8 cellular contexts compared by ENCODE assay signal in the genomic region with DNA sequence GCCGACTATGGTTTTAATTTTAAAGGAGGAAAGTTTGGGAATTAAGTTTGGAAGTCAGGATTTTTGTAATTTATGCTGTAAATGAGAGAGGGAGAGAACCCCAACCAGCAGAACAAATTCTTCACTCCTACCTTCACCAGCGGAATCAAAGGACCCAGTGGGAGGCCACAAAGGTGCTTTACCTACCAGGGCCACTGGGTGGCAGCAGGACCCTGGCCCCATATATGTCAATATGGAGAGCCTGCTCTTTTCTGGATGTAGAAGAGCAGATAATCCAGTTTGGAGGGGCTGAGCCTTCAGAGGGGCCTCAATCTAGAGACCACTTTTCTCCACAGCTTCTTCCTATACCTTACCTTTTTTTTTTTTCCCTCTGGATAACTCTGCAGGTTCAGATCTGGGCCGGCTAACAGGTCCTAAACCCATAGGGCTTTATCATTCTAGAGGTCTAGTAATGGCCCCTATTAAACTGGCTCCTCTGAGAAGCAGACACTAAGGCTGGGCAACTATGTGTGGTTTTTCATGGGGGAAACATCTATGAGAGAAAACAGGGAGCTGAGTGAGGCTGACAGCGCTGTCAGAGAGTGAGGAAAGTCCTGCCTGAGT. TPM values are rescaled to one million over a fixed set of nuclear protein-coding genes. Genes with fewer than 3 reads are reported as not detected.
DNase-seq lines count a peak whose midpoint lies in the region; ATAC-seq, FAIRE-seq and TF ChIP-seq lines count a peak whose summit lies in the region.

No MANE protein-coding gene starts in this region.

- ATAC-seq in GM19397 (IDR thresholded peaks at IDR 0.05; ENCODE audit: unreplicated experiment) (peak; percentile 46), HG03469 (IDR thresholded peaks at IDR 0.05; ENCODE audit: unreplicated experiment) (no peak)

- no peaks in the 10 kb centered on the region for H3K4me1 ChIP-seq in BE2C
- no peaks in the 10 kb centered on the region for H3K4me1 ChIP-seq in kidney (ENCODE audit: control insufficient read depth in 1 of 2, insufficient read depth in 1 of 2, low read depth in 1 of 2, low read length in 2 of 2)

- in situ Hi-C loops in brain microvascular endothelial cell (cut with HindIII; ENCODE audit: low pct_ligation_motif_present, low sequenced_read_pairs): loop anchor here (25.0 kb wide), 2 partner anchors 99 to 174 kb away; partner anchors contain the start of gene SEC31B

- H3K36me3 ChIP-seq in BE2C: no peaks in the 10 kb centered on the region
- no peaks in the 10 kb centered on the region for H3K36me3 ChIP-seq in brain microvascular endothelial cell (replicated peaks)
- H3K36me3 ChIP-seq in kidney (ENCODE audit: control insufficient read depth in 1 of 2, insufficient read depth in 2 of 2, low read length in 2 of 2): no peaks in the 10 kb centered on the region

- H3K4me3 ChIP-seq in BE2C (ENCODE audit: low read depth, low read length) (no peak overlapping the region), WI38 (ENCODE audit: low read depth, low read length) (no peak overlapping the region), brain microvascular endothelial cell (ENCODE audit: low read depth, low read length) (no peak overlapping the region), kidney (ENCODE audit: low read length in 2 of 2) (no peak overlapping the region)

- no peak overlapping the region for H3K9ac ChIP-seq in kidney (ENCODE audit: low read length in 2 of 2)

- H3K9me3 ChIP-seq in BE2C: no peaks in the 10 kb centered on the region
- no peaks in the 10 kb centered on the region for H3K9me3 ChIP-seq in kidney (ENCODE audit: control insufficient read depth in 1 of 2, low read length in 2 of 2)

- intact Hi-C loops in kidney (cut with DNase I): loop anchor here (5.0 kb wide), 1 partner anchor 99 kb away; no protein-coding TSS in a partner anchor

- peak; percentile 95 for TF ChIP-seq CTCF in BE2C (IDR thresholded peaks at IDR 0.05; ENCODE audit: low read depth, low read length)
- TF ChIP-seq CTCF in WI38 (IDR thresholded peaks at IDR 0.05; ENCODE audit: low read depth, low read length): peak; percentile 93
- peak; percentile 93 for TF ChIP-seq CTCF in brain microvascular endothelial cell (IDR thresholded peaks at IDR 0.05; ENCODE audit: low read depth, low read length, missing control alignments)
- TF ChIP-seq CTCF in kidney (IDR thresholded peaks at IDR 0.05; ENCODE audit: borderline replicate concordance, extremely low read depth, insufficient read depth): peak; percentile 92

- DNase-seq in BE2C (peak; percentile 74), NCI-H146 treated with DMSO at 0.1 percent for 48 hours (lab: John Stamatoyannopoulos, UW; ENCODE audit: unreplicated experiment) (peak; percentile 15), brain microvascular endothelial cell (peak; percentile 54), kidney (peak; percentile 81)
- peak; percentile 69 for DNase-seq in stimulated activated CD4-positive, alpha-beta T cell treated with anti-CD3 and anti-CD28 coated beads, Interleukin-2, amount 100 ng/mL, for 4 hours (ENCODE audit: low read depth)

- FAIRE-seq in kidney (lab: Jason Lieb, UNC): no peak

- H3K27ac ChIP-seq in brain microvascular endothelial cell (no peak overlapping the region), kidney (ENCODE audit: low read depth in 2 of 2, low read length in 2 of 2) (no peak overlapping the region)

- no peaks in the 10 kb centered on the region; the same call in 1 of the 2 replicates for H3K27me3 ChIP-seq in BE2C
- H3K27me3 ChIP-seq in brain microvascular endothelial cell (replicated peaks): no peaks in the 10 kb centered on the region

RNA-seq across cellular contexts. Expression of gene SCD, which starts 8.5 kb away (rescaled TPM):
- polyA plus RNA-seq in BE2C (2012; ENCODE audit: insufficient read depth, insufficient read length, low read depth): 240 TPM
- 8.7 TPM for total RNA-seq in kidney
- 10.7 TPM for polyA plus RNA-seq in kidney (ENCODE audit: insufficient read depth, low read depth, low replicate concordance)

RNA-seq across cellular contexts. Expression of gene PKD2L1, which starts 8.5 kb away (rescaled TPM):
- not detected for polyA plus RNA-seq in BE2C (2012; ENCODE audit: insufficient read depth, insufficient read length, low read depth)
- total RNA-seq in kidney: not detected
- 0.17 TPM for polyA plus RNA-seq in kidney (ENCODE audit: insufficient read depth, low read depth, low replicate concordance)

RNA-seq across cellular contexts. Expression of gene BLOC1S2, which starts 52.1 kb away (rescaled TPM):
- polyA plus RNA-seq in BE2C (2012; ENCODE audit: insufficient read depth, insufficient read length, low read depth): 43.8 TPM
- total RNA-seq in kidney: 31.8 TPM
- polyA plus RNA-seq in kidney (ENCODE audit: insufficient read depth, low read depth, low replicate concordance): 56.3 TPM

Comparison
In these comparisons a context has a peak if more than half of its experiments do, and no peak if none do; other contexts are left out.
1. DNase-seq: peak in every context shown above with its lines; median percentile 81 in kidney; 74 in BE2C; 69 in stimulated activated CD4-positive, alpha-beta T cell treated with anti-CD3 and anti-CD28 coated beads, Interleukin-2, amount 100 ng/mL, for 4 hours; 54 in brain microvascular endothelial cell; 15 in NCI-H146 treated with DMSO at 0.1 percent for 48 hours.